In genomic region chr1:151611288-151611790, GRCh38 we compare ENCODE assay signal across 8 cellular contexts. TPM values are rescaled to one million over a fixed set of nuclear protein-coding genes. Genes with fewer than 3 reads are reported as not detected.
A peak's percentile ranks its signal among the peaks of the same experiment; 100 is the strongest.
DNase-seq lines count a peak whose midpoint lies in the region; ATAC-seq, FAIRE-seq and TF ChIP-seq lines count a peak whose summit lies in the region.

No MANE protein-coding gene starts in this region.

- H3K4me1 Mint-ChIP-seq in endothelial cell (ENCODE audit: unreplicated experiment), result peaks cover 19% of the 10 kb centered on the region
- H3K4me1 Mint-ChIP-seq in naive thymus-derived CD4-positive, alpha-beta T cell, result peaks cover 36 to 44% (median 39%) of the 10 kb centered on the region in 7 donors

- peak overlapping the region; percentile 91 for H3K4me3 Mint-ChIP-seq in endothelial cell (ENCODE audit: unreplicated experiment)
- H3K4me3 Mint-ChIP-seq in naive thymus-derived CD4-positive, alpha-beta T cell, result peak overlapping the region; percentile 74 to 100 (median 96)

- H3K36me3 Mint-ChIP-seq in endothelial cell (ENCODE audit: low read depth, unreplicated experiment), result peaks cover 16% of the 10 kb centered on the region
- H3K36me3 Mint-ChIP-seq in naive thymus-derived CD4-positive, alpha-beta T cell, result peaks cover 0 to 11% (median 3%) of the 10 kb centered on the region in 5 donors

- POLR2A ChIA-PET in naive thymus-derived CD4-positive, alpha-beta T cell (lab: Charles Lee), result interaction anchor here (2.5 kb wide), 1 partner anchor 152 kb away, joined by 12 read pairs; the partner anchor contains the start of gene MRPL9

- peak; percentile 48 for ATAC-seq in naive thymus-derived CD4-positive, alpha-beta T cell
- no peak for ATAC-seq in GM19023 (IDR thresholded peaks at IDR 0.05; ENCODE audit: unreplicated experiment)
- ATAC-seq in HG03108 (IDR thresholded peaks at IDR 0.05; ENCODE audit: unreplicated experiment), result no peak
- no peak for ATAC-seq in HG03045 (IDR thresholded peaks at IDR 0.05; ENCODE audit: unreplicated experiment)

- TF ChIP-seq CTCF in HL-60 (IDR thresholded peaks at IDR 0.05; ENCODE audit: insufficient read depth, low read length) (no peak), endothelial cell (IDR thresholded peaks at IDR 0.05; ENCODE audit: unreplicated experiment) (no peak)

- H3K4me1 ChIP-seq in naive thymus-derived CD4-positive, alpha-beta T cell (ENCODE audit: control insufficient read depth in 2 of 2, insufficient read depth in 2 of 2, low read length in 2 of 2), result peaks cover 11 to 18% of the 10 kb centered on the region in 2 donors

- H3K9me3 ChIP-seq in naive thymus-derived CD4-positive, alpha-beta T cell (ENCODE audit: control insufficient read depth in 2 of 3, low read length in 3 of 3), result no peaks in the 10 kb centered on the region

- no peak for FAIRE-seq in GM19239 (lab: Jason Lieb, UNC)

- no peak overlapping the region; the same call in 1 of the 2 replicates for H3K4me3 ChIP-seq in HL-60 (replicated peaks; ENCODE audit: insufficient read depth, low read length)
- H3K4me3 ChIP-seq in naive thymus-derived CD4-positive, alpha-beta T cell (ENCODE audit: low read length), result no peak overlapping the region

- CTCF ChIA-PET in naive thymus-derived CD4-positive, alpha-beta T cell (lab: Charles Lee), result interaction anchor here (0.7 kb wide), 2 partner anchors 67 to 100 kb away, joined by 3 to 6 read pairs; partner anchors contain the start of gene CGN

- H3K27ac Mint-ChIP-seq in endothelial cell (ENCODE audit: unreplicated experiment), result no peak overlapping the region
- H3K27ac Mint-ChIP-seq in naive thymus-derived CD4-positive, alpha-beta T cell, result peak overlapping the region in 8 of 9 donors; percentile 83 to 98 (median 90)

- peak overlapping the region; percentile 93 for H3K27ac ChIP-seq in HL-60 (replicated peaks)
- H3K27ac ChIP-seq in naive thymus-derived CD4-positive, alpha-beta T cell (ENCODE audit: low read depth, low read length), result peak overlapping the region; percentile 98

- peaks cover 0 to 12% (median 0%) of the 10 kb centered on the region in 3 experiments for H3K36me3 ChIP-seq in naive thymus-derived CD4-positive, alpha-beta T cell (ENCODE audit: control insufficient read depth in 2 of 3, insufficient read depth in 3 of 3, low read length in 3 of 3)

- H3K27me3 Mint-ChIP-seq in endothelial cell (ENCODE audit: unreplicated experiment), result peaks cover 5% of the 10 kb centered on the region
- peaks cover 0 to 12% (median 6%) of the 10 kb centered on the region in 5 donors for H3K27me3 Mint-ChIP-seq in naive thymus-derived CD4-positive, alpha-beta T cell

- H3K9me3 Mint-ChIP-seq in endothelial cell (ENCODE audit: unreplicated experiment), result no peaks in the 10 kb centered on the region
- H3K9me3 Mint-ChIP-seq in naive thymus-derived CD4-positive, alpha-beta T cell, result peaks cover 0 to 2% (median 0%) of the 10 kb centered on the region in 11 donors

- H3K27me3 ChIP-seq in HL-60 (ENCODE audit: insufficient read depth, poor library complexity, severe bottlenecking), result no peaks in the 10 kb centered on the region
- no peaks in the 10 kb centered on the region for H3K27me3 ChIP-seq in naive thymus-derived CD4-positive, alpha-beta T cell (ENCODE audit: control insufficient read depth in 2 of 2, insufficient read depth in 2 of 2, low read length in 2 of 2)

- intact Hi-C loops in naive thymus-derived CD4-positive, alpha-beta T cell (cut with micrococcal nuclease), result loop anchor here (1.0 to 5.0 kb wide), 17 partner anchors 17 to 444 kb away; partner anchors contain the start of genes C2CD4D (in 2 of the 2), MRPL9 (in 2 of the 2), TDRKH (in 2 of the 2) and TUFT1 (in 2 of the 2)

- DNase-seq in HL-60 (ENCODE audit: low read depth in 1 of 2, low spot score in 1 of 2), result peak; percentile 93 to 99
- peak; percentile 100 for DNase-seq in SIG-M5 treated with dmso at 0.1 percent for 504 hours (lab: John Stamatoyannopoulos, UW; ENCODE audit: unreplicated experiment)
- DNase-seq in endothelial cell (ENCODE audit: low spot score), result no peak
- DNase-seq in naive thymus-derived CD4-positive, alpha-beta T cell, result peak in 1 of 9 donors; percentile 4
- DNase-seq in GM19239 (ENCODE audit: insufficient read length, low spot score), result no peak

RNA-seq across cellular contexts. Expression of gene SNX27, which starts 0.5 kb away (rescaled TPM):
- 28.9 TPM for total RNA-seq in endothelial cell (ENCODE audit: unreplicated experiment)
- total RNA-seq in naive thymus-derived CD4-positive, alpha-beta T cell, result 10 to 100 TPM; 25.5 to 42.1 (median 41.0) TPM
- 10 to 100 TPM; 11.7 to 14.7 TPM for polyA plus RNA-seq in naive thymus-derived CD4-positive, alpha-beta T cell

Comparison
In these comparisons a context has a peak if more than half of its experiments do, and no peak if none do; other contexts are left out.
1. DNase-seq: peak in HL-60 (2 of 2) and SIG-M5 treated with dmso at 0.1 percent for 504 hours (single experiment); none in endothelial cell (single experiment) and GM19239 (single experiment).